Comparison of ENCODE assay signal across 8 cellular contexts in the genomic region with DNA sequence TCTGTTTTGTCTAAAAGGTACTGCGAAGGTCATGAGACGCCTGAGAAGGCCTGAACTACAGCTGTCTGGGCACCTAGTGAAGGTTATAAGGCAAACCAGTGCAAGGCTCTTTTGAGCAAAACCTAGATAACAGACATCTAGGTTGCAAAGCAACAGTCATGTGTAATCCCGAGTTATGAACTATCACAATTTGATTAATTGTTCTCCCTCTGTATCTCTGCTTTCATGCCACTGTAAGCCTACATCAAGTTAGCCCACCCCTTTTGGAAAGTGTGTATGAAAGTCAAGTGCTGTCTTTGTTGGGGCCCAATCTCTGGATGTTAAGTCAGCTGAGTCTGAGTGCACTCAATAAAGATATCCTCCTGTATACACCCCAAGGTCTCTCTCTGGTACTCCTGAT. TPM values are rescaled to one million over a fixed set of nuclear protein-coding genes. Genes with fewer than 3 reads are reported as not detected.
"Had no signal": no experiment of that assay in that cellular context is flagged by ENCODE, and none has a peak within 500 bp of the region (broad histone marks: within the 10 kb centered on the region; RNA-seq: fewer than 3 reads in every experiment).

No MANE protein-coding gene starts in this region.

- H3K4me1 Mint-ChIP-seq: GM23338, H9 had no signal

- H3K4me3 ChIP-seq: GM23338, K562 had no signal

- H3K27ac ChIP-seq: HL-60 had no signal

- DNase-seq: H9, HCEC 1CT, IMR-90 had no signal

- ATAC-seq: GM23338, K562 had no signal

- H3K27ac Mint-ChIP-seq: GM23338, H9 had no signal

- H3K9me3 Mint-ChIP-seq: GM23338, H9 had no signal

- H3K4me3 Mint-ChIP-seq: GM23338, H9 had no signal

RNA-seq across cellular contexts. Expression of a gene that starts 31.9 kb away (rescaled TPM):
- total RNA-seq: GM23338, H1, H9, HT1080, IMR-90 had no signal
